Comparison of ENCODE assay signal across 37 cellular contexts in the genomic region with DNA sequence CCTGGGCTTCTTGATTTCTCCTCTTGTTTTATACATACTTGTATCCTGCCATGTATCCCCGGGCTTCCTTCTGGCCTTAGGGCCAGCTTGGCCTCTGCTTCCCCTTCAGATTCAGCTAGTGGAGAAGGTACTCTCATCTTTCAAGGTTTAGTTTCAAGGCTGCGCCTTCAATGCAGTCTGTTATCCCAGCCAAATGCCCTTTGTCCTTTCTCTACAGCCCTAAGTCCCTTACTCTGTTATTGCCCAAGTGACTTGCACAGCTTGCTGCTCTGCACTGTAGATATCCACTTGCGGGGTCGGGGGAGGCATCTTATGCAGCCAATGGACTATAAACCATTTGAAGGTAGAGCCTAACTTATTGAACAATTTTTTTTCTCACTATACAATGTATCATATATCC.
"Had no signal": no experiment of that assay in that cellular context is flagged by ENCODE, and none has a peak within 500 bp of the region (broad histone marks: within the 10 kb centered on the region; RNA-seq: fewer than 3 reads in every experiment).

No MANE protein-coding gene starts in this region.

- H3K27ac Mint-ChIP-seq: activated B cell treated with CpG ODN at 0.5 μM for 24 hours; activated CD4-positive, alpha-beta memory T cell treated with anti-CD3 and anti-CD28 coated beads, Interleukin-2, amount 10 ng/mL, durations not matched to agents 7 days and 5 days; activated CD4-positive, alpha-beta T cell treated with anti-CD3 and anti-CD28 coated beads, Interleukin-2, amount 10 ng/mL, durations not matched to agents 7 days and 5 days; activated CD8-positive, alpha-beta memory T cell treated with anti-CD3 and anti-CD28 coated beads, Interleukin-2, amount 10 ng/mL, durations not matched to agents 7 days and 5 days; activated CD8-positive, alpha-beta T cell treated with anti-CD3 and anti-CD28 coated beads, Interleukin-2, amount 10 ng/mL, durations not matched to agents 7 days and 5 days; activated naive CD4-positive, alpha-beta T cell treated with anti-CD3 and anti-CD28 coated beads, Interleukin-2, amount 10 ng/mL, durations not matched to agents 7 days and 5 days; activated naive CD4-positive, alpha-beta T cell treated with anti-CD3 and anti-CD28 coated beads, Interleukin-2, amount 50 U/mL, for 24 hours; activated naive CD8-positive, alpha-beta T cell; activated naive CD8-positive, alpha-beta T cell treated with anti-CD3 and anti-CD28 coated beads, Interleukin-2, amount 10 ng/mL, durations not matched to agents 7 days and 5 days; activated naive CD8-positive, alpha-beta T cell treated with anti-CD3 and anti-CD28 coated beads, Interleukin-2, amount 50 U/mL, for 24 hours; activated T-cell treated with anti-CD3 and anti-CD28 coated beads, Interleukin-2, amount 50 U/mL, for 24 hours; activated T-helper 2 cell treated with anti-CD3 and anti-CD28 coated beads, Interferon-gamma antibody, Interleukin-2, Interleukin-4, amounts not matched to agents 10 μg/mL and 5 μg/mL and 100 μg/mL, durations not matched to agents 14 hours and 24 hours and 36 hours; brain; T-helper 1 cell treated with Interleukin-12 subunit alpha and Interleukin-12 subunit beta and Interleukin-4 antibody, amounts not matched to agents 30 μg/mL and 1 μg/mL, for 36 hours; T-helper 2 cell treated with Interferon-gamma antibody and Interleukin-4, amounts not matched to agents 5 μg/mL and 100 μg/mL, for 36 hours had no signal

- H3K9me3 Mint-ChIP-seq: activated B cell treated with CpG ODN at 0.5 μM for 24 hours; activated CD4-positive, alpha-beta memory T cell treated with anti-CD3 and anti-CD28 coated beads, Interleukin-2, amount 10 ng/mL, durations not matched to agents 7 days and 5 days; activated naive CD4-positive, alpha-beta T cell treated with anti-CD3 and anti-CD28 coated beads, Interleukin-2, amount 10 ng/mL, durations not matched to agents 7 days and 5 days; activated naive CD4-positive, alpha-beta T cell treated with anti-CD3 and anti-CD28 coated beads, Interleukin-2, amount 50 U/mL, for 24 hours; activated naive CD8-positive, alpha-beta T cell treated with anti-CD3 and anti-CD28 coated beads, Interleukin-2, amount 10 ng/mL, durations not matched to agents 7 days and 5 days; activated naive CD8-positive, alpha-beta T cell treated with anti-CD3 and anti-CD28 coated beads, Interleukin-2, amount 50 U/mL, for 24 hours; activated T-helper 2 cell treated with anti-CD3 and anti-CD28 coated beads, Interferon-gamma antibody, Interleukin-2, Interleukin-4, amounts not matched to agents 10 μg/mL and 5 μg/mL and 100 μg/mL, durations not matched to agents 14 hours and 24 hours and 36 hours; central memory CD8-positive, alpha-beta T cell; T-helper 1 cell treated with Interleukin-12 subunit alpha and Interleukin-12 subunit beta and Interleukin-4 antibody, amounts not matched to agents 30 μg/mL and 1 μg/mL, for 36 hours; T-helper 2 cell treated with Interferon-gamma antibody and Interleukin-4, amounts not matched to agents 5 μg/mL and 100 μg/mL, for 36 hours had no signal

- H3K4me3 Mint-ChIP-seq: activated B cell treated with CpG ODN at 0.5 μM for 24 hours; activated CD4-positive, alpha-beta memory T cell treated with anti-CD3 and anti-CD28 coated beads, Interleukin-2, amount 10 ng/mL, durations not matched to agents 7 days and 5 days; activated CD4-positive, alpha-beta T cell treated with anti-CD3 and anti-CD28 coated beads, Interleukin-2, amount 10 ng/mL, durations not matched to agents 7 days and 5 days; activated CD8-positive, alpha-beta memory T cell treated with anti-CD3 and anti-CD28 coated beads, Interleukin-2, amount 10 ng/mL, durations not matched to agents 7 days and 5 days; activated CD8-positive, alpha-beta T cell treated with anti-CD3 and anti-CD28 coated beads, Interleukin-2, amount 10 ng/mL, durations not matched to agents 7 days and 5 days; activated naive CD4-positive, alpha-beta T cell treated with anti-CD3 and anti-CD28 coated beads, Interleukin-2, amount 10 ng/mL, durations not matched to agents 7 days and 5 days; activated naive CD4-positive, alpha-beta T cell treated with anti-CD3 and anti-CD28 coated beads, Interleukin-2, amount 50 U/mL, for 24 hours; activated naive CD8-positive, alpha-beta T cell; activated naive CD8-positive, alpha-beta T cell treated with anti-CD3 and anti-CD28 coated beads, Interleukin-2, amount 10 ng/mL, durations not matched to agents 7 days and 5 days; activated naive CD8-positive, alpha-beta T cell treated with anti-CD3 and anti-CD28 coated beads, Interleukin-2, amount 50 U/mL, for 24 hours; activated T-cell treated with anti-CD3 and anti-CD28 coated beads, Interleukin-2, amount 50 U/mL, for 24 hours; brain; central memory CD8-positive, alpha-beta T cell; T-helper 1 cell treated with Interleukin-12 subunit alpha and Interleukin-12 subunit beta and Interleukin-4 antibody, amounts not matched to agents 30 μg/mL and 1 μg/mL, for 36 hours; T-helper 2 cell treated with Interferon-gamma antibody and Interleukin-4, amounts not matched to agents 5 μg/mL and 100 μg/mL, for 36 hours had no signal

- H3K27ac ChIP-seq: ascending aorta, cardiac muscle cell, VCaP had no signal

- H3K4me1 Mint-ChIP-seq: activated B cell treated with CpG ODN at 0.5 μM for 24 hours; activated CD4-positive, alpha-beta memory T cell treated with anti-CD3 and anti-CD28 coated beads, Interleukin-2, amount 10 ng/mL, durations not matched to agents 7 days and 5 days; activated CD4-positive, alpha-beta T cell treated with anti-CD3 and anti-CD28 coated beads, Interleukin-2, amount 10 ng/mL, durations not matched to agents 7 days and 5 days; activated CD8-positive, alpha-beta memory T cell treated with anti-CD3 and anti-CD28 coated beads, Interleukin-2, amount 10 ng/mL, durations not matched to agents 7 days and 5 days; activated naive CD4-positive, alpha-beta T cell treated with anti-CD3 and anti-CD28 coated beads, Interleukin-2, amount 10 ng/mL, durations not matched to agents 7 days and 5 days; activated naive CD4-positive, alpha-beta T cell treated with anti-CD3 and anti-CD28 coated beads, Interleukin-2, amount 50 U/mL, for 24 hours; activated naive CD8-positive, alpha-beta T cell treated with anti-CD3 and anti-CD28 coated beads, Interleukin-2, amount 10 ng/mL, durations not matched to agents 7 days and 5 days; activated naive CD8-positive, alpha-beta T cell treated with anti-CD3 and anti-CD28 coated beads, Interleukin-2, amount 50 U/mL, for 24 hours; brain; central memory CD8-positive, alpha-beta T cell had no signal

- H3K9me3 ChIP-seq: ascending aorta had no signal

- H3K36me3 ChIP-seq: ascending aorta, cardiac muscle cell had no signal

- H3K27me3 ChIP-seq: ascending aorta, cardiac muscle cell had no signal

- H3K4me1 ChIP-seq: ascending aorta had no signal

- H3K27me3 Mint-ChIP-seq: activated B cell treated with CpG ODN at 0.5 μM for 24 hours; activated CD4-positive, alpha-beta memory T cell treated with anti-CD3 and anti-CD28 coated beads, Interleukin-2, amount 10 ng/mL, durations not matched to agents 7 days and 5 days; activated CD4-positive, alpha-beta T cell treated with anti-CD3 and anti-CD28 coated beads, Interleukin-2, amount 10 ng/mL, durations not matched to agents 7 days and 5 days; activated CD8-positive, alpha-beta memory T cell treated with anti-CD3 and anti-CD28 coated beads, Interleukin-2, amount 10 ng/mL, durations not matched to agents 7 days and 5 days; activated naive CD4-positive, alpha-beta T cell treated with anti-CD3 and anti-CD28 coated beads, Interleukin-2, amount 50 U/mL, for 24 hours; activated naive CD8-positive, alpha-beta T cell; activated naive CD8-positive, alpha-beta T cell treated with anti-CD3 and anti-CD28 coated beads, Interleukin-2, amount 10 ng/mL, durations not matched to agents 7 days and 5 days; activated naive CD8-positive, alpha-beta T cell treated with anti-CD3 and anti-CD28 coated beads, Interleukin-2, amount 50 U/mL, for 24 hours; brain; central memory CD8-positive, alpha-beta T cell had no signal

- DNase-seq: activated B cell treated with CpG ODN at 0.5 μM for 24 hours; activated CD4-positive, alpha-beta memory T cell treated with anti-CD3 and anti-CD28 coated beads, Interleukin-2, amount 10 ng/mL, durations not matched to agents 7 days and 5 days; activated CD4-positive, alpha-beta T cell treated with anti-CD3 and anti-CD28 coated beads for 4 hours; activated CD4-positive, alpha-beta T cell treated with anti-CD3 and anti-CD28 coated beads, Interleukin-2, amount 10 ng/mL, durations not matched to agents 7 days and 5 days; activated CD4-positive, alpha-beta T cell treated with anti-CD3 and anti-CD28 coated beads, Interleukin-2, amount 50 U/mL, for 48 hours; activated CD4-positive, CD25-positive, alpha-beta regulatory T cell treated with anti-CD3 and anti-CD28 coated beads, Interleukin-2, amount 50 U/mL, for 72 hours; activated CD8-positive, alpha-beta memory T cell treated with anti-CD3 and anti-CD28 coated beads for 24 hours; activated CD8-positive, alpha-beta memory T cell treated with anti-CD3 and anti-CD28 coated beads, Interleukin-2, amount 10 ng/mL, durations not matched to agents 7 days and 5 days; activated CD8-positive, alpha-beta memory T cell treated with anti-CD3 and anti-CD28 coated beads, Interleukin-2, amount 50 U/mL, for 48 hours; activated CD8-positive, alpha-beta T cell treated with anti-CD3 and anti-CD28 coated beads, Interleukin-2, amount 10 ng/mL, durations not matched to agents 7 days and 5 days; activated effector memory CD4-positive, alpha-beta T cell treated with Interleukin-2 at 50 U/mL for 16 hours; activated gamma-delta T cell; activated naive CD4-positive, alpha-beta T cell treated with anti-CD3 and anti-CD28 coated beads, Interleukin-2, amount 10 ng/mL, durations not matched to agents 7 days and 5 days; activated naive CD4-positive, alpha-beta T cell treated with Interleukin-2 at 50 U/mL for 16 hours; activated naive CD8-positive, alpha-beta T cell treated with anti-CD3 and anti-CD28 coated beads, Interleukin-2, amount 10 ng/mL, durations not matched to agents 7 days and 5 days; activated naive CD8-positive, alpha-beta T cell treated with anti-CD3 and anti-CD28 coated beads, Interleukin-2, amount 50 U/mL, for 24 hours; activated T-cell treated with anti-CD3 and anti-CD28 coated beads, Interleukin-2, amount 50 U/mL, for 24 hours; activated T-cell treated with anti-CD3 and anti-CD28 coated beads, Interleukin-2, amount 50 U/mL, for 48 hours; amygdala; anterior cingulate cortex; caudate nucleus; cerebellar nuclear complex; T-helper 1 cell; T-helper 2 cell; T-helper 9 cell had no signal

- FAIRE-seq: bronchial epithelial cell, TTC549 had no signal

- ATAC-seq: activated CD8-positive, alpha-beta memory T cell treated with anti-CD3 and anti-CD28 coated beads, Interleukin-2, amount 10 ng/mL, durations not matched to agents 7 days and 5 days; activated CD8-positive, alpha-beta T cell treated with anti-CD3 and anti-CD28 coated beads, Interleukin-2, amount 10 ng/mL, durations not matched to agents 7 days and 5 days; activated naive CD8-positive, alpha-beta T cell treated with anti-CD3 and anti-CD28 coated beads, Interleukin-2, amount 50 U/mL, for 24 hours had no signal

- H3K36me3 Mint-ChIP-seq: activated CD8-positive, alpha-beta memory T cell treated with anti-CD3 and anti-CD28 coated beads, Interleukin-2, amount 10 ng/mL, durations not matched to agents 7 days and 5 days; activated naive CD4-positive, alpha-beta T cell treated with anti-CD3 and anti-CD28 coated beads, Interleukin-2, amount 10 ng/mL, durations not matched to agents 7 days and 5 days; activated naive CD4-positive, alpha-beta T cell treated with anti-CD3 and anti-CD28 coated beads, Interleukin-2, amount 50 U/mL, for 24 hours; activated naive CD8-positive, alpha-beta T cell treated with anti-CD3 and anti-CD28 coated beads, Interleukin-2, amount 10 ng/mL, durations not matched to agents 7 days and 5 days; brain had no signal

- H3K4me3 ChIP-seq: ascending aorta, cardiac muscle cell had no signal
